In genomic region chr11:65134240-65134951, GRCh38 we compare ENCODE assay signal across 8 cellular contexts. TPM values are rescaled to one million over a fixed set of nuclear protein-coding genes. Genes with fewer than 3 reads are reported as not detected.
DNase-seq lines count a peak whose midpoint lies in the region; ATAC-seq, FAIRE-seq and TF ChIP-seq lines count a peak whose summit lies in the region.

SYVN1 (minus strand) TSS chr11:65134519; CDS start chr11:65133601, 918 bp downstream.

- POLR2A ChIA-PET in AG04449 (lab: Yijun Ruan, JAX) = interaction anchor here (0.9 to 3.1 kb wide), 9 partner anchors 9 to 47 kb away, joined by 3 to 20 read pairs (median 4); partner anchors contain the start of genes CAPN1, FAU, MRPL49 and ZNHIT2

- H3K27me3 ChIP-seq in keratinocyte (ENCODE audit: control insufficient read depth, extremely low read depth, insufficient read depth, low read length) = no peaks in the 10 kb centered on the region

- H2AFZ ChIP-seq in keratinocyte (ENCODE audit: control insufficient read depth, low read length) = peak within 1 kb of the TSS; percentile 96

- no peaks in the 10 kb centered on the region for H3K9me3 ChIP-seq in keratinocyte (ENCODE audit: control insufficient read depth, low read depth, low read length)

- peaks cover 32% of the 10 kb centered on the region for H3K79me2 ChIP-seq in keratinocyte (ENCODE audit: control insufficient read depth, insufficient read depth, low read length)

- H3K4me3 ChIP-seq in AG04449 (ENCODE audit: low read depth, low read length) (peak within 1 kb of the TSS; percentile 95), keratinocyte (ENCODE audit: control insufficient read depth in 2 of 3, extremely low read depth in 1 of 3, insufficient read depth in 2 of 3, low read depth in 1 of 3, low read length in 3 of 3) (peak within 1 kb of the TSS; percentile 82 to 97 (median 90))

- DNase-seq in AG04449 (ENCODE audit: low read depth, low spot score) (peak; percentile 40), NCI-H226 (peak; percentile 87), caudate nucleus (lab: John Stamatoyannopoulos, UW) (peak; percentile 37 to 95 (median 88)), keratinocyte (ENCODE audit: low read depth, low spot score) (peak; percentile 58)
- DNase-seq in activated CD4-positive, CD25-positive, alpha-beta regulatory T cell (lab: John Stamatoyannopoulos, UW) = peak; percentile 83 to 88 (median 85)
- DNase-seq in stimulated activated CD4-positive, alpha-beta T cell treated with anti-CD3 and anti-CD28 coated beads, Interleukin-15, amount 100 ng/mL, for 1 hour (ENCODE audit: low read depth in 1 of 2, low spot score in 1 of 2) = peak; percentile 84 to 86

- H3K36me3 ChIP-seq in keratinocyte (ENCODE audit: control insufficient read depth in 2 of 2, extremely low read depth in 1 of 2, insufficient read depth in 2 of 2, low read length in 2 of 2) = peaks cover 26 to 35% of the 10 kb centered on the region in 2 experiments

- TF ChIP-seq CTCF in AG04449 (IDR thresholded peaks at IDR 0.05; ENCODE audit: insufficient read depth, low read length, missing control alignments) (no peak), keratinocyte (optimal IDR thresholded peaks at IDR 0.05 in 1 of 3, IDR thresholded peaks at IDR 0.05 in 1 of 3, conservative IDR thresholded peaks at IDR 0.05 in 1 of 3; ENCODE audit: extremely low read depth in 1 of 3, insufficient read depth in 2 of 3, low read length in 3 of 3) (no peak)

- dilution Hi-C loops in keratinocyte (cut with MboI; ENCODE audit: extremely low pct_ligation_motif_present, low sequenced_read_pairs) = no loop called here

- peak within 1 kb of the TSS; percentile 100 for H3K27ac ChIP-seq in caudate nucleus (ENCODE audit: low read depth, low read length)
- peak within 1 kb of the TSS; percentile 100 for H3K27ac ChIP-seq in keratinocyte (ENCODE audit: control insufficient read depth, insufficient read depth, low read length)

- H3K4me1 ChIP-seq in keratinocyte (ENCODE audit: control insufficient read depth, extremely low read depth, insufficient read depth, low read length) = peaks cover 20% of the 10 kb centered on the region

- CTCF ChIA-PET in AG04449 (lab: Yijun Ruan, JAX) = interaction anchor here (0.8 to 2.4 kb wide), 10 partner anchors 13 to 287 kb away, joined by 3 to 11 read pairs (median 4); partner anchors contain the start of genes FAU, MRPL49 and ZNHIT2

- peak within 1 kb of the TSS; percentile 100 for H3K9ac ChIP-seq in keratinocyte (ENCODE audit: control insufficient read depth, extremely low read depth, insufficient read depth, low read length)

- H3K4me2 ChIP-seq in keratinocyte (ENCODE audit: control insufficient read depth, extremely low read depth, insufficient read depth, low read depth, low read length) = peak within 1 kb of the TSS; percentile 99

- no peaks in the 10 kb centered on the region for H3K9me1 ChIP-seq in keratinocyte (ENCODE audit: control insufficient read depth, extremely low read depth, insufficient read depth, low read length)

- FAIRE-seq in keratinocyte (lab: Jason Lieb, UNC) = no peak

- H4K20me1 ChIP-seq in keratinocyte (ENCODE audit: control insufficient read depth, extremely low read depth, insufficient read depth, low read length) = peaks cover 8% of the 10 kb centered on the region

- peak; percentile 63 for ATAC-seq in GM18909 (IDR thresholded peaks at IDR 0.05; ENCODE audit: poor library complexity, unreplicated experiment)
- peak; percentile 53 for ATAC-seq in HG03159 (IDR thresholded peaks at IDR 0.05; ENCODE audit: unreplicated experiment)

RNA-seq across cellular contexts. Expression of gene SYVN1, which starts in this region (rescaled TPM):
- 10.0 to 25.4 TPM (median 10.8 TPM) in 3 replicates for polyA plus RNA-seq in keratinocyte
- 3.9 TPM for polyA plus RNA-seq in keratinocyte (2011; ENCODE audit: low read depth)
- 10.7 and 14.1 TPM in 2 replicates for polyA plus RNA-seq in keratinocyte (2011; cell fraction: cytosol; rRNA removed)
- 100 and 132 TPM in 2 replicates for polyA plus RNA-seq in keratinocyte (2011; cell fraction: nucleus; rRNA removed)
- 23.3 and 29.0 TPM in 2 replicates for polyA plus RNA-seq in keratinocyte (2012; ENCODE audit: low replicate concordance)
- 49.9 to 172 TPM (median 57.6 TPM) in 3 replicates for polyA minus RNA-seq in keratinocyte
- 28.6 TPM for polyA minus RNA-seq in keratinocyte (2011; cell fraction: cytosol; rRNA and poly(A)+ RNA removed)
- 49.6 and 75.6 TPM in 2 replicates for polyA minus RNA-seq in keratinocyte (2011; cell fraction: nucleus; rRNA and poly(A)+ RNA removed)

Comparison
In these comparisons a context has a peak if more than half of its experiments do, and no peak if none do; other contexts are left out.
1. Peak in every context shown above with its lines: DNase-seq, ATAC-seq, H3K4me3 ChIP-seq and H3K27ac ChIP-seq.